Comparison of ENCODE assay signal across 10 cellular contexts in the genomic region with DNA sequence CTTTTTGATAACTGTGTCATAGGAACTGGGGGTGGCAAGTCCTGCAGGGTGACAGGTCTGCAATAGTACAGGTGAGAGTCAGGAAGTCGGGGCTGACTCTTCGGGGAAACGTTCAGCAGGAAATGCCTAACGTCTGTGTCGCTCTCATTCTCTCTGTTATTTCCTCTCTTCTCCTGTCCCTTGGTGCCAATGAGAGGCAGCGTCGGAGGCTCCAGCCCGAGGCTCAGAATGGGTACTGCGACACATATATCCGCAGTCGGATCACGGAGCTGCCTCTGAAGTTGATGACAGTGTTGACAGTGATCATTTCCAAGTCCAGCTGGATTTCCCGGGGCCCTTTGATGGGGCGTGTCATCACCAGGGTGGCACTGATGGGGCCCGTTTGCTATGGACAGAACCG. TPM values are rescaled to one million over a fixed set of nuclear protein-coding genes. Genes with fewer than 3 reads are reported as not detected.
DNase-seq lines count a peak whose midpoint lies in the region; ATAC-seq and TF ChIP-seq lines count a peak whose summit lies in the region.
"Had no signal": no experiment of that assay in that cellular context is flagged by ENCODE, and none has a peak within 500 bp of the region (broad histone marks: within the 10 kb centered on the region; RNA-seq: fewer than 3 reads in every experiment).

No MANE protein-coding gene starts in this region.

- H3K36me3 Mint-ChIP-seq in T-cell (peaks cover 12% of the 10 kb centered on the region), nephron progenitor cell (ENCODE audit: low read depth) (peaks cover 4% of the 10 kb centered on the region)
- no peaks in the 10 kb centered on the region for H3K36me3 Mint-ChIP-seq in activated naive CD4-positive, alpha-beta T cell treated with anti-CD3 and anti-CD28 coated beads, Interleukin-2, amount 50 U/mL, for 72 hours
- H3K36me3 Mint-ChIP-seq: CD14-positive monocyte had no signal

- ATAC-seq in T-cell (replicated peaks in 1 of 4) (peak; percentile 50 to 64 (median 58)), GM21825 (IDR thresholded peaks at IDR 0.05; ENCODE audit: unreplicated experiment) (no peak), HG03342 (IDR thresholded peaks at IDR 0.05; ENCODE audit: unreplicated experiment) (no peak)
- ATAC-seq in activated naive CD4-positive, alpha-beta T cell treated with anti-CD3 and anti-CD28 coated beads, Interleukin-2, amount 50 U/mL, for 72 hours: peak; percentile 24 to 55

- no peak for TF ChIP-seq CTCF in nephron progenitor cell (IDR thresholded peaks at IDR 0.05)

- POLR2A ChIA-PET in T-cell (lab: Charles Lee): interaction anchor here in 1 of 2 donors (0.7 kb wide), 1 partner anchor 108 kb away, joined by 4 read pairs; no protein-coding TSS in a partner anchor

- DNase-seq in CD1c-positive myeloid dendritic cell (ENCODE audit: extremely low spot score) (peak; percentile 20), T-cell (peak; percentile 50 to 92 (median 76)), nephron progenitor cell (no peak), nucleus accumbens (lab: John Stamatoyannopoulos, UW) (no peak), HuH-7.5 (ENCODE audit: low spot score) (no peak)
- DNase-seq in activated naive CD4-positive, alpha-beta T cell treated with anti-CD3 and anti-CD28 coated beads, Interleukin-2, amount 50 U/mL, for 72 hours (ENCODE audit: low spot score in 2 of 2): peak; percentile 44 to 66

- H3K4me1 Mint-ChIP-seq in T-cell: peaks cover 86 to 89% (median 88%) of the 10 kb centered on the region in 3 donors
- H3K4me1 Mint-ChIP-seq in nephron progenitor cell: peaks cover 42% of the 10 kb centered on the region

- no peaks in the 10 kb centered on the region for H3K9me3 Mint-ChIP-seq in T-cell
- H3K9me3 Mint-ChIP-seq in activated naive CD4-positive, alpha-beta T cell treated with anti-CD3 and anti-CD28 coated beads, Interleukin-2, amount 50 U/mL, for 72 hours: no peaks in the 10 kb centered on the region
- H3K9me3 Mint-ChIP-seq in nephron progenitor cell: peaks cover 31% of the 10 kb centered on the region
- H3K9me3 Mint-ChIP-seq: dendritic cell treated with granulocyte-macrophage colony-stimulating factor and Interleukin-4, amounts not matched to agents 40 ng/mL and 50 ng/mL, for 4 days had no signal

- H3K27me3 Mint-ChIP-seq in T-cell: no peaks in the 10 kb centered on the region
- H3K27me3 Mint-ChIP-seq in nephron progenitor cell (ENCODE audit: low read depth, poor library complexity): peaks cover 13% of the 10 kb centered on the region

- CTCF ChIA-PET in T-cell (lab: Charles Lee): interaction anchor here in 1 of 2 donors (1.0 kb wide), 1 partner anchor 41 kb away, joined by 3 read pairs; no protein-coding TSS in a partner anchor

- H3K4me3 Mint-ChIP-seq in T-cell: peak overlapping the region; percentile 63 to 86 (median 73)
- no peak overlapping the region for H3K4me3 Mint-ChIP-seq in nephron progenitor cell
- H3K4me3 Mint-ChIP-seq: dendritic cell treated with granulocyte-macrophage colony-stimulating factor and Interleukin-4, amounts not matched to agents 40 ng/mL and 50 ng/mL, for 4 days had no signal

- H3K27ac Mint-ChIP-seq in T-cell: peak overlapping the region; percentile 100
- H3K27ac Mint-ChIP-seq in activated naive CD4-positive, alpha-beta T cell treated with anti-CD3 and anti-CD28 coated beads, Interleukin-2, amount 50 U/mL, for 72 hours: peak overlapping the region; percentile 95 to 98
- peak overlapping the region; percentile 85 for H3K27ac Mint-ChIP-seq in nephron progenitor cell
- H3K27ac Mint-ChIP-seq: dendritic cell treated with granulocyte-macrophage colony-stimulating factor and Interleukin-4, amounts not matched to agents 40 ng/mL and 50 ng/mL, for 4 days had no signal

RNA-seq across cellular contexts. Expression of a gene that starts 2.7 kb away (rescaled TPM):
- 100 to 1,000 TPM; 203 to 274 (median 243) TPM for total RNA-seq in T-cell
- total RNA-seq in activated naive CD4-positive, alpha-beta T cell treated with anti-CD3 and anti-CD28 coated beads, Interleukin-2, amount 50 U/mL, for 72 hours: 10 to 100 TPM; 33.4 to 42.8 TPM

Comparison
In these comparisons a context has a peak if more than half of its experiments do, and no peak if none do; other contexts are left out.
1. DNase-seq: peak in CD1c-positive myeloid dendritic cell (single experiment), T-cell (34 of 34) and activated naive CD4-positive, alpha-beta T cell treated with anti-CD3 and anti-CD28 coated beads, Interleukin-2, amount 50 U/mL, for 72 hours (2 of 2); none in nephron progenitor cell (single experiment), nucleus accumbens (0 of 56) and HuH-7.5 (single experiment).
2. ATAC-seq: peak in T-cell (4 of 4) and activated naive CD4-positive, alpha-beta T cell treated with anti-CD3 and anti-CD28 coated beads, Interleukin-2, amount 50 U/mL, for 72 hours (2 of 2); none in GM21825 (single experiment) and HG03342 (single experiment).
3. RNA of a gene that starts 2.7 kb away (total RNA-seq): 203 to 274 TPM in T-cell; 33.4 to 42.8 TPM in activated naive CD4-positive, alpha-beta T cell treated with anti-CD3 and anti-CD28 coated beads, Interleukin-2, amount 50 U/mL, for 72 hours; every median in the first group is over 4 times any median in the second.
4. Peak in every context shown above with its lines, with median percentiles within 50 percentile points of each other: H3K27ac Mint-ChIP-seq.